ENCODE assay signal across 22 cellular contexts in the genomic region with DNA sequence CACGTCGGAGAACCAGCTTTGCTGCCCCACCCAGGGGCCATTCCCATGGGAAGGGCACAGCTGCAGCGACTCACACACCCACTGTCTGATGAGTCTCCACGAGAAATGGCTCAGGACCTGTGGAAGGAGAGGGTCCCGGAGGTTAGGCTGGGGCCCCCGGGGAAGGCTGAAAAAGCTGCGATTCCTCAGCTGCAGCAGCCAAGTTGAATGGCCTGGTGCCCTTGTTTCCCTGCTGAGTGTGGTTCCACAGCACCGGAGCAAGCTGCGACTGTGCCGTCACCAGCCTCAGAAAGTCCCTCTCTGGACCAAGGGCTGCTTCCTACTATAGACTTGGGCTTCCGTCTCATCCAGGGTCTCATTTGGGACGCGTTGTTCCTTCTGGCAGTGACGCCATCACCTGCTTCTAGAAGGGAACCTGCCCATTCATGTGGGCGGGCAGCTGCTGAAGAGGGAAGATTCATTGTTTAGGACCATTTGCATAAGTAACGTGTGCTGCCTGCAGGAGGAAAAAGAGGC.
DNase-seq lines count a peak whose midpoint lies in the region; FAIRE-seq and TF ChIP-seq lines count a peak whose summit lies in the region.
"Had no signal": no experiment of that assay in that cellular context is flagged by ENCODE, and none has a peak within 500 bp of the region (broad histone marks: within the 10 kb centered on the region; RNA-seq: fewer than 3 reads in every experiment).

No MANE protein-coding gene starts in this region.

- H3K18ac ChIP-seq in H9 (ENCODE audit: insufficient read length, low read depth, low read length) = no peak overlapping the region

- no peak overlapping the region for H2BK20ac ChIP-seq in H9 (ENCODE audit: low read depth, low read length, poor library complexity, severe bottlenecking)

- TF ChIP-seq CTCF in astrocyte (IDR thresholded peaks at IDR 0.05; ENCODE audit: insufficient read depth, low read depth, low read length) (no peak), H9 (conservative IDR thresholded peaks at IDR 0.05) (no peak)

- no peak overlapping the region for H2AK5ac ChIP-seq in H9 (ENCODE audit: insufficient read length, low read length)

- H3K9me3 ChIP-seq in astrocyte (ENCODE audit: insufficient read depth, low read depth, low read length) = no peaks in the 10 kb centered on the region
- no peaks in the 10 kb centered on the region for H3K9me3 ChIP-seq in skeletal muscle tissue (ENCODE audit: control insufficient read depth in 3 of 3, low read length in 3 of 3)
- no peaks in the 10 kb centered on the region for H3K9me3 ChIP-seq in H9 (ENCODE audit: control insufficient read depth, low read depth, low read length)

- H3K14ac ChIP-seq in H9 (ENCODE audit: insufficient read depth, low read length) = no peak overlapping the region

- no peak overlapping the region for H2BK5ac ChIP-seq in H9 (ENCODE audit: insufficient read length, low read length)

- no peak overlapping the region for H4K5ac ChIP-seq in H9 (ENCODE audit: insufficient read length, low read depth, low read length)

- DNase-seq in NCI-H1436 (lab: John Stamatoyannopoulos, UW) = peak; percentile 16
- DNase-seq in NCI-H1436 treated with DMSO at 0.1 percent for 48 hours (lab: John Stamatoyannopoulos, UW) = no peak
- no peak for DNase-seq in astrocyte (ENCODE audit: low read depth)
- DNase-seq in iPS-NIHi11 (ENCODE audit: low spot score) = peak; percentile 47
- no peak for DNase-seq in HTR-8/SVneo (ENCODE audit: insufficient read length, low spot score)
- no peak for DNase-seq in SHP77 treated with DMSO at 0.1 percent for 48 hours (lab: John Stamatoyannopoulos, UW)
- DNase-seq in H9 = no peak
- DNase-seq: activated CD4-positive, alpha-beta memory T cell treated with anti-CD3 and anti-CD28 coated beads, Interleukin-2, amount 10 ng/mL, durations not matched to agents 7 days and 5 days; activated naive CD4-positive, alpha-beta T cell; AML-193; amygdala; cerebellar nuclear complex; DMS79 treated with DMSO at 0.1 percent for 48 hours; effector memory CD4-positive, alpha-beta T cell; glutamatergic neuron; left lung; NCI-H2029 treated with DMSO at 0.1 percent for 48 hours; NCI-H510A had no signal

- H2BK12ac ChIP-seq in H9 (ENCODE audit: insufficient read length, low read depth, low read length) = no peak overlapping the region

- H2BK15ac ChIP-seq in H9 (ENCODE audit: low read depth, low read length) = no peak overlapping the region

- H3K9ac ChIP-seq in astrocyte (ENCODE audit: low read length) (no peak overlapping the region), skeletal muscle tissue (ENCODE audit: low read depth in 1 of 3, low read length in 3 of 3) (no peak overlapping the region), H9 (ENCODE audit: extremely low read depth, insufficient read length, low read length) (no peak overlapping the region)
- H3K9ac ChIP-seq: KMS-11 had no signal

- H3K27me3 Mint-ChIP-seq in astrocyte (ENCODE audit: low read depth, unreplicated experiment) = peaks cover 54% of the 10 kb centered on the region
- H3K27me3 Mint-ChIP-seq in H9 (ENCODE audit: low read depth) = peaks cover 95% of the 10 kb centered on the region

- no peak overlapping the region for H2BK120ac ChIP-seq in H9 (ENCODE audit: low read depth, low read length, poor library complexity, severe bottlenecking)

- H3K23ac ChIP-seq in H9 (ENCODE audit: insufficient read length, low read depth, low read length) = no peak overlapping the region

- H3K27ac ChIP-seq in astrocyte (ENCODE audit: low read depth, low read length) (no peak overlapping the region), skeletal muscle tissue (ENCODE audit: low read depth, low read length) (peak overlapping the region; percentile 61), H9 (ENCODE audit: insufficient read length, low read depth, low read length) (no peak overlapping the region)
- H3K27ac ChIP-seq: 22Rv1, KMS-11, left lung, VCaP had no signal

- no peak overlapping the region for H3K4me3 Mint-ChIP-seq in astrocyte (ENCODE audit: unreplicated experiment)
- no peak overlapping the region for H3K4me3 Mint-ChIP-seq in H9
- H3K4me3 Mint-ChIP-seq: activated CD4-positive, alpha-beta memory T cell treated with anti-CD3 and anti-CD28 coated beads, Interleukin-2, amount 10 ng/mL, durations not matched to agents 7 days and 5 days had no signal

- no peaks in the 10 kb centered on the region for H4K20me1 ChIP-seq in astrocyte (ENCODE audit: insufficient read depth, low read length)
- no peaks in the 10 kb centered on the region for H4K20me1 ChIP-seq in H9 (ENCODE audit: control insufficient read depth, insufficient read depth, insufficient read length)

- H3K4me1 Mint-ChIP-seq in astrocyte (ENCODE audit: low read depth, unreplicated experiment) (peaks cover 16% of the 10 kb centered on the region), H9 (peaks cover 13 to 31% of the 10 kb centered on the region in 2 experiments)
- H3K4me1 Mint-ChIP-seq: activated CD4-positive, alpha-beta memory T cell treated with anti-CD3 and anti-CD28 coated beads, Interleukin-2, amount 10 ng/mL, durations not matched to agents 7 days and 5 days had no signal

- no peak overlapping the region for H4K8ac ChIP-seq in H9 (replicated peaks; ENCODE audit: insufficient read length, low read depth, low read length)

- H3K27me3 ChIP-seq in astrocyte (ENCODE audit: insufficient read depth, low read length) (peaks cover 76% of the 10 kb centered on the region), skeletal muscle tissue (ENCODE audit: control insufficient read depth in 3 of 3, insufficient read depth in 3 of 3, low read length in 3 of 3) (peaks cover 0 to 6% (median 0%) of the 10 kb centered on the region in 3 donors), H9 (ENCODE audit: insufficient read depth, low read length) (no peaks in the 10 kb centered on the region; the same call in 1 of the 2 replicates)

- H3K79me1 ChIP-seq in H9 (ENCODE audit: insufficient read depth, low read depth, low read length, poor library complexity, severe bottlenecking) = no peaks in the 10 kb centered on the region

- H3K4me2 ChIP-seq in astrocyte (ENCODE audit: low read length) = no peak overlapping the region
- no peak overlapping the region for H3K4me2 ChIP-seq in H9 (ENCODE audit: insufficient read depth, insufficient read length, low read length)
- H3K4me2 ChIP-seq: KMS-11 had no signal

- H3K9me3 Mint-ChIP-seq in astrocyte (ENCODE audit: unreplicated experiment) (peaks cover 2% of the 10 kb centered on the region), H9 (peaks cover 6 to 14% of the 10 kb centered on the region in 2 experiments; a peak in 4 of 5 replicates)
- H3K9me3 Mint-ChIP-seq: activated CD4-positive, alpha-beta memory T cell treated with anti-CD3 and anti-CD28 coated beads, Interleukin-2, amount 10 ng/mL, durations not matched to agents 7 days and 5 days had no signal

- H3T11ph ChIP-seq in H9 (ENCODE audit: low read length) = no peak overlapping the region

- H3K4me1 ChIP-seq in astrocyte (ENCODE audit: insufficient read depth, low read length) = peaks cover 5% of the 10 kb centered on the region
- H3K4me1 ChIP-seq in skeletal muscle tissue (ENCODE audit: control insufficient read depth in 3 of 3, insufficient read depth in 3 of 3, low read length in 3 of 3) = peaks cover 4 to 23% (median 12%) of the 10 kb centered on the region in 3 donors
- H3K4me1 ChIP-seq in H9 (ENCODE audit: insufficient read depth, low read length) = no peaks in the 10 kb centered on the region; the same call in 1 of the 2 replicates

- H3K23me2 ChIP-seq in H9 (ENCODE audit: insufficient read length, low read depth, low read length, poor library complexity, severe bottlenecking) = no peaks in the 10 kb centered on the region

- H3K27ac Mint-ChIP-seq in astrocyte (ENCODE audit: unreplicated experiment) (no peak overlapping the region), H9 (no peak overlapping the region)
- H3K27ac Mint-ChIP-seq: activated CD4-positive, alpha-beta memory T cell treated with anti-CD3 and anti-CD28 coated beads, Interleukin-2, amount 10 ng/mL, durations not matched to agents 7 days and 5 days had no signal

- H4K91ac ChIP-seq in H9 (ENCODE audit: insufficient read length, low read depth, low read length) = no peak overlapping the region

- no peaks in the 10 kb centered on the region for H3K36me3 Mint-ChIP-seq in astrocyte (ENCODE audit: low read depth, unreplicated experiment)
- H3K36me3 Mint-ChIP-seq in H9 (ENCODE audit: insufficient read depth in 1 of 3, low read depth in 3 of 3) = peaks cover 0 to 4% (median 0%) of the 10 kb centered on the region in 3 experiments; a peak in 1 of 7 replicates

- no CpG with 5 or more reads among the region's 16 CpGs for WGBS in H9 (ENCODE audit: extremely low coverage, insufficient read length, low lambda C conversion rate)

- no peaks in the 10 kb centered on the region for H3K36me3 ChIP-seq in astrocyte (ENCODE audit: insufficient read depth, low read length)
- H3K36me3 ChIP-seq in skeletal muscle tissue (ENCODE audit: control insufficient read depth in 3 of 3, insufficient read depth in 3 of 3, low read length in 3 of 3) = no peaks in the 10 kb centered on the region
- H3K36me3 ChIP-seq: left lung had no signal

- H3K79me2 ChIP-seq in astrocyte (ENCODE audit: insufficient read depth, low read length) = no peaks in the 10 kb centered on the region
- no peaks in the 10 kb centered on the region for H3K79me2 ChIP-seq in H9 (ENCODE audit: insufficient read depth, low read length)

- no peak overlapping the region for H3K4ac ChIP-seq in H9 (ENCODE audit: low read depth, low read length)

- FAIRE-seq in astrocyte (lab: Jason Lieb, UNC) (no peak), HTR-8/SVneo (lab: Jason Lieb, UNC) (no peak)

- no peak overlapping the region for H3K56ac ChIP-seq in H9 (ENCODE audit: insufficient read length, low read depth, low read length)

- H2AFZ ChIP-seq in astrocyte (ENCODE audit: low read depth, low read length) (peak overlapping the region; percentile 17), H9 (ENCODE audit: low read length) (no peak overlapping the region)

- H3K4me3 ChIP-seq in astrocyte (ENCODE audit: insufficient read depth, low read depth, low read length) (no peak overlapping the region), skeletal muscle tissue (ENCODE audit: low read length in 3 of 3) (peak overlapping the region in 1 of 3 donors; percentile 13)
- H3K4me3 ChIP-seq: left lung had no signal

Comparison
In these comparisons a context has a peak if more than half of its experiments do, and no peak if none do; other contexts are left out.
1. DNase-seq: peak in NCI-H1436 (single experiment) and iPS-NIHi11 (single experiment); none in NCI-H1436 treated with DMSO at 0.1 percent for 48 hours (single experiment), astrocyte (single experiment), HTR-8/SVneo (single experiment), SHP77 treated with DMSO at 0.1 percent for 48 hours (single experiment) and H9 (single experiment).